ENCODE assay signal across 8 cellular contexts in the genomic region with DNA sequence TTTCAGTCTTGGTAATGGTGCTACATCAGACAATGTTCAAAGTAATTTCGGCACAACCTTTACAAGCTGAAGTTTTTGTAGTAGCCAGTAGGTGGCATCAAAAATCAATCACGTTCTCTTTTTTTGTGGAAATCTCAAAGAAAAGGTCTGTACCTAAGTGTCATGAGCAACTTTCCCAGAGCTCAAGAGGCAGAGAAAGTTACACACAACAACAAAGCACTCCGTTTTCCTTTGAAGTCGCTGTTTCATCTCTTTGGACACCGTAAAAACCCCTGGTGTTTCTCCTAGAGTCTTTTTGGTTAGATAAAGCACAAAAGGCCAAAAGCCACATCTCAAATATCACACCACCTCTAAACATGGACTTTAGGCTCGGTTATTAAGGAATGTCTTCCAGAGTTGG.
DNase-seq lines count a peak whose midpoint lies in the region; TF ChIP-seq lines count a peak whose summit lies in the region.

No MANE protein-coding gene starts in this region.

- TF ChIP-seq CTCF in 22Rv1 (IDR thresholded peaks at IDR 0.05), result peak; percentile 77
- peak; percentile 58 for TF ChIP-seq CTCF in GM06990 (IDR thresholded peaks at IDR 0.05; ENCODE audit: insufficient read depth, low read length, poor library complexity, severe bottlenecking)
- peak; percentile 50 for TF ChIP-seq CTCF in HFF-Myc (IDR thresholded peaks at IDR 0.05; ENCODE audit: low read depth, low read length, missing control alignments)
- TF ChIP-seq CTCF in NB4 (IDR thresholded peaks at IDR 0.05; ENCODE audit: low read depth, low read length), result peak; percentile 50
- TF ChIP-seq CTCF in tibial nerve (IDR thresholded peaks at IDR 0.05), result peak in 4 of 5 experiments; percentile 22 to 47 (median 38)

- DNase-seq in GM06990 (ENCODE audit: extremely low read depth, insufficient read length) (no peak), HFF-Myc (ENCODE audit: extremely low read depth, low read depth) (peak; percentile 12), NB4 (ENCODE audit: low read depth) (peak; percentile 36), SW480 (ENCODE audit: low spot score) (peak; percentile 52), iPS DF 4.7 (ENCODE audit: extremely low read depth, low spot score) (peak; percentile 19), tibial nerve (ENCODE audit: low spot score in 2 of 2) (no peak)
- no peak for DNase-seq in NK-92 treated with Interleukin-12 subunit alpha and Interleukin-12 subunit beta, amount 100 ng/mL, for 24 hours (lab: John Stamatoyannopoulos, UW)

- TF ChIP-seq POLR2A in NB4 (IDR thresholded peaks at IDR 0.05; ENCODE audit: extremely low read depth, insufficient read length) (no peak), tibial nerve (IDR thresholded peaks at IDR 0.05) (no peak)

- H3K36me3 ChIP-seq in GM06990 (ENCODE audit: control insufficient read depth, insufficient read depth, low read length) (no peaks in the 10 kb centered on the region), tibial nerve (no peaks in the 10 kb centered on the region)

- peaks cover 0 to 4% (median 0%) of the 10 kb centered on the region in 4 donors for H3K9me3 ChIP-seq in tibial nerve

- TF ChIP-seq EP300 in tibial nerve (IDR thresholded peaks at IDR 0.05), result no peak

- no peaks in the 10 kb centered on the region for H3K27me3 ChIP-seq in GM06990 (replicated peaks; ENCODE audit: control insufficient read depth, insufficient read depth, low read length)
- no peaks in the 10 kb centered on the region for H3K27me3 ChIP-seq in tibial nerve

- 9% methylated on average over 6 of the region's 6 CpGs for WGBS in tibial nerve, 2 donors

- H3K27ac ChIP-seq in 22Rv1 (no peak overlapping the region), tibial nerve (no peak overlapping the region)

- no peaks in the 10 kb centered on the region for H3K4me1 ChIP-seq in tibial nerve

- no peak overlapping the region for H3K4me3 ChIP-seq in GM06990 (replicated peaks; ENCODE audit: low read depth, low read length)
- H3K4me3 ChIP-seq in HFF-Myc (replicated peaks; ENCODE audit: low read depth, low read length), result no peak overlapping the region
- no peak overlapping the region for H3K4me3 ChIP-seq in NB4 (ENCODE audit: low read depth, low read length)
- H3K4me3 ChIP-seq in tibial nerve, result no peak overlapping the region

Comparison
In these comparisons a context has a peak if more than half of its experiments do, and no peak if none do; other contexts are left out.
1. DNase-seq: peak in HFF-Myc (single experiment), NB4 (single experiment), SW480 (single experiment) and iPS DF 4.7 (single experiment); none in GM06990 (single experiment), tibial nerve (0 of 2) and NK-92 treated with Interleukin-12 subunit alpha and Interleukin-12 subunit beta, amount 100 ng/mL, for 24 hours (single experiment).
2. Peak in every context shown above with its lines, with median percentiles within 50 percentile points of each other: CTCF ChIP-seq.